ENCODE assay signal across 1 cellular context in the genomic region with DNA sequence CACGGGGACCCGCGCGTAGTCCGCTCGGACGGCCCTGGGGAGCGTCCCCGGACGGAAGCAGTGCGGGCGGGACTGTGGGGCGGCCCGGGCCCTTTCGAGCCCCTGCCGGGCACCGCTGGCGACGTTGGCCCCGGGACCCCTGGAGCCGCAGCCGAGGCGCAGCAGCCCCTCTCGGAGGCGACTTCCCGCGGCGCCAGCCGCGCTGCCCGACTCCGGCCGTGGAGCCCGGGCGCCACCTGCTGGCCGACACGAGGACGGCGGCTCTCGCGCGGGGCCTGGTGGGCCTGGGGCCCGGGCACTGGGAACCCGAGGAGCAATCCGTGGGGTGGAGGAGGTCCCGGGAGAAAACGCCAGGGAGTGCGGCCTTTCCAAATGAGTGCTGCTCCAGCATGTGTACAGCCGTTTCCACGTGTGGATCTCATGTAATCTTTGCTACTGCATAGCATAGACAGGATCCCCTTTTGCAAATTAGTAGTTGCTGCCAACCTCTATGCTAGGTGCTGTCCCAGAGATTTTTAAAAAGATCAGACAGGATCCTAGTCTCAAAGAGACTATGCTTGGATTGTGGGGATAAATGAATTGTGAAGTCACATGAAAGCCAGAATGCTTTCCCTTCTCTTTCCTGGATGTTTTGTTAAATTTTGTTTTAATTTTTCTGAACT.
TF ChIP-seq lines count a peak whose summit lies in the region.

No MANE protein-coding gene starts in this region.

TF ChIP-seq in HepG2, 621 proteins besides CTCF, POLR2A, EP300 and RAD21 (continued from another document and continues in another):
- no peak for TF ChIP-seq ZNF432 (CRISPR knock-in tag; IDR thresholded peaks at IDR 0.05; ENCODE audit: borderline replicate concordance)
- TF ChIP-seq, protein P1, sequence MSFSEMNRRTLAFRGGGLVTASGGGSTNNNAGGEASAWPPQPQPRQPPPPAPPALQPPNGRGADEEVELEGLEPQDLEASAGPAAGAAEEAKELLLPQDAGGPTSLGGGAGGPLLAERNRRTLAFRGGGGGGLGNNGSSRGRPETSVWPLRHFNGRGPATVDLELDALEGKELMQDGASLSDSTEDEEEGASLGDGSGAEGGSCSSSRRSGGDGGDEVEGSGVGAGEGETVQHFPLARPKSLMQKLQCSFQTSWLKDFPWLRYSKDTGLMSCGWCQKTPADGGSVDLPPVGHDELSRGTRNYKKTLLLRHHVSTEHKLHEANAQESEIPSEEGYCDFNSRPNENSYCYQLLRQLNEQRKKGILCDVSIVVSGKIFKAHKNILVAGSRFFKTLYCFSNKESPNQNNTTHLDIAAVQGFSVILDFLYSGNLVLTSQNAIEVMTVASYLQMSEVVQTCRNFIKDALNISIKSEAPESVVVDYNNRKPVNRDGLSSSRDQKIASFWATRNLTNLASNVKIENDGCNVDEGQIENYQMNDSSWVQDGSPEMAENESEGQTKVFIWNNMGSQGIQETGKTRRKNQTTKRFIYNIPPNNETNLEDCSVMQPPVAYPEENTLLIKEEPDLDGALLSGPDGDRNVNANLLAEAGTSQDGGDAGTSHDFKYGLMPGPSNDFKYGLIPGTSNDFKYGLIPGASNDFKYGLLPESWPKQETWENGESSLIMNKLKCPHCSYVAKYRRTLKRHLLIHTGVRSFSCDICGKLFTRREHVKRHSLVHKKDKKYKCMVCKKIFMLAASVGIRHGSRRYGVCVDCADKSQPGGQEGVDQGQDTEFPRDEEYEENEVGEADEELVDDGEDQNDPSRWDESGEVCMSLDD (CRISPR knock-in tag; IDR thresholded peaks at IDR 0.05; ENCODE audit: borderline replicate concordance) = no peak
- TF ChIP-seq, protein P2, sequence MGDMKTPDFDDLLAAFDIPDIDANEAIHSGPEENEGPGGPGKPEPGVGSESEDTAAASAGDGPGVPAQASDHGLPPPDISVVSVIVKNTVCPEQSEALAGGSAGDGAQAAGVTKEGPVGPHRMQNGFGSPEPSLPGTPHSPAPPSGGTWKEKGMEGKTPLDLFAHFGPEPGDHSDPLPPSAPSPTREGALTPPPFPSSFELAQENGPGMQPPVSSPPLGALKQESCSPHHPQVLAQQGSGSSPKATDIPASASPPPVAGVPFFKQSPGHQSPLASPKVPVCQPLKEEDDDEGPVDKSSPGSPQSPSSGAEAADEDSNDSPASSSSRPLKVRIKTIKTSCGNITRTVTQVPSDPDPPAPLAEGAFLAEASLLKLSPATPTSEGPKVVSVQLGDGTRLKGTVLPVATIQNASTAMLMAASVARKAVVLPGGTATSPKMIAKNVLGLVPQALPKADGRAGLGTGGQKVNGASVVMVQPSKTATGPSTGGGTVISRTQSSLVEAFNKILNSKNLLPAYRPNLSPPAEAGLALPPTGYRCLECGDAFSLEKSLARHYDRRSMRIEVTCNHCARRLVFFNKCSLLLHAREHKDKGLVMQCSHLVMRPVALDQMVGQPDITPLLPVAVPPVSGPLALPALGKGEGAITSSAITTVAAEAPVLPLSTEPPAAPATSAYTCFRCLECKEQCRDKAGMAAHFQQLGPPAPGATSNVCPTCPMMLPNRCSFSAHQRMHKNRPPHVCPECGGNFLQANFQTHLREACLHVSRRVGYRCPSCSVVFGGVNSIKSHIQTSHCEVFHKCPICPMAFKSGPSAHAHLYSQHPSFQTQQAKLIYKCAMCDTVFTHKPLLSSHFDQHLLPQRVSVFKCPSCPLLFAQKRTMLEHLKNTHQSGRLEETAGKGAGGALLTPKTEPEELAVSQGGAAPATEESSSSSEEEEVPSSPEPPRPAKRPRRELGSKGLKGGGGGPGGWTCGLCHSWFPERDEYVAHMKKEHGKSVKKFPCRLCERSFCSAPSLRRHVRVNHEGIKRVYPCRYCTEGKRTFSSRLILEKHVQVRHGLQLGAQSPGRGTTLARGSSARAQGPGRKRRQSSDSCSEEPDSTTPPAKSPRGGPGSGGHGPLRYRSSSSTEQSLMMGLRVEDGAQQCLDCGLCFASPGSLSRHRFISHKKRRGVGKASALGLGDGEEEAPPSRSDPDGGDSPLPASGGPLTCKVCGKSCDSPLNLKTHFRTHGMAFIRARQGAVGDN (CRISPR knock-in tag; IDR thresholded peaks at IDR 0.05) = no peak; the same call in 1 of the 2 replicates
- no peak for TF ChIP-seq ELF1 (CRISPR knock-in tag; IDR thresholded peaks at IDR 0.05)
- TF ChIP-seq, protein P3, sequence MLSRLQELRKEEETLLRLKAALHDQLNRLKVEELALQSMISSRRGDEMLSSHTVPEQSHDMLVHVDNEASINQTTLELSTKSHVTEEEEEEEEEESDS (CRISPR knock-in tag; IDR thresholded peaks at IDR 0.05; ENCODE audit: borderline replicate concordance) = no peak
- peak; percentile 90 for TF ChIP-seq XRCC5 (optimal IDR thresholded peaks at IDR 0.05; ENCODE audit: low read length)
- TF ChIP-seq HDAC1 (CRISPR knock-in tag; IDR thresholded peaks at IDR 0.05) = no peak
- peak in 1 of 2 experiments; percentile 48; a peak in 1 of 4 replicates for TF ChIP-seq KLF16 (CRISPR knock-in tag; IDR thresholded peaks at IDR 0.05)
- no peak for TF ChIP-seq ZNF496 (CRISPR knock-in tag; IDR thresholded peaks at IDR 0.05; ENCODE audit: insufficient replicate concordance)
- TF ChIP-seq ZNF879 (CRISPR knock-in tag; IDR thresholded peaks at IDR 0.05) = no peak
- no peak for TF ChIP-seq ZNF331 (CRISPR knock-in tag; IDR thresholded peaks at IDR 0.05)
- TF ChIP-seq HMG20A (CRISPR knock-in tag; IDR thresholded peaks at IDR 0.05; ENCODE audit: borderline replicate concordance) = no peak
- no peak for TF ChIP-seq SCMH1 (CRISPR knock-in tag; IDR thresholded peaks at IDR 0.05; ENCODE audit: borderline replicate concordance)
- TF ChIP-seq, protein P4, sequence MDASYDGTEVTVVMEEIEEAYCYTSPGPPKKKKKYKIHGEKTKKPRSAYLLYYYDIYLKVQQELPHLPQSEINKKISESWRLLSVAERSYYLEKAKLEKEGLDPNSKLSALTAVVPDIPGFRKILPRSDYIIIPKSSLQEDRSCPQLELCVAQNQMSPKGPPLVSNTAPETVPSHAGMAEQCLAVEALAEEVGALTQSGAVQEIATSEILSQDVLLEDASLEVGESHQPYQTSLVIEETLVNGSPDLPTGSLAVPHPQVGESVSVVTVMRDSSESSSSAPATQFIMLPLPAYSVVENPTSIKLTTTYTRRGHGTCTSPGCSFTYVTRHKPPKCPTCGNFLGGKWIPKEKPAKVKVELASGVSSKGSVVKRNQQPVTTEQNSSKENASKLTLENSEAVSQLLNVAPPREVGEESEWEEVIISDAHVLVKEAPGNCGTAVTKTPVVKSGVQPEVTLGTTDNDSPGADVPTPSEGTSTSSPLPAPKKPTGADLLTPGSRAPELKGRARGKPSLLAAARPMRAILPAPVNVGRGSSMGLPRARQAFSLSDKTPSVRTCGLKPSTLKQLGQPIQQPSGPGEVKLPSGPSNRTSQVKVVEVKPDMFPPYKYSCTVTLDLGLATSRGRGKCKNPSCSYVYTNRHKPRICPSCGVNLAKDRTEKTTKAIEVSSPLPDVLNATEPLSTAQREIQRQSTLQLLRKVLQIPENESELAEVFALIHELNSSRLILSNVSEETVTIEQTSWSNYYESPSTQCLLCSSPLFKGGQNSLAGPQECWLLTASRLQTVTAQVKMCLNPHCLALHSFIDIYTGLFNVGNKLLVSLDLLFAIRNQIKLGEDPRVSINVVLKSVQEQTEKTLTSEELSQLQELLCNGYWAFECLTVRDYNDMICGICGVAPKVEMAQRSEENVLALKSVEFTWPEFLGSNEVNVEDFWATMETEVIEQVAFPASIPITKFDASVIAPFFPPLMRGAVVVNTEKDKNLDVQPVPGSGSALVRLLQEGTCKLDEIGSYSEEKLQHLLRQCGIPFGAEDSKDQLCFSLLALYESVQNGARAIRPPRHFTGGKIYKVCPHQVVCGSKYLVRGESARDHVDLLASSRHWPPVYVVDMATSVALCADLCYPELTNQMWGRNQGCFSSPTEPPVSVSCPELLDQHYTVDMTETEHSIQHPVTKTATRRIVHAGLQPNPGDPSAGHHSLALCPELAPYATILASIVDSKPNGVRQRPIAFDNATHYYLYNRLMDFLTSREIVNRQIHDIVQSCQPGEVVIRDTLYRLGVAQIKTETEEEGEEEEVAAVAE (CRISPR knock-in tag; IDR thresholded peaks at IDR 0.05; ENCODE audit: borderline replicate concordance) = no peak
- TF ChIP-seq ZNF256 (CRISPR knock-in tag; conservative IDR thresholded peaks at IDR 0.05) = no peak
- TF ChIP-seq SP2 (CRISPR knock-in tag; IDR thresholded peaks at IDR 0.05) = no peak
- TF ChIP-seq RFXAP (CRISPR knock-in tag; IDR thresholded peaks at IDR 0.05; ENCODE audit: borderline replicate concordance) = no peak; the same call in 1 of the 2 replicates
- no peak for TF ChIP-seq ZNF44 (CRISPR knock-in tag; IDR thresholded peaks at IDR 0.05)
- TF ChIP-seq TGIF2 (CRISPR knock-in tag; IDR thresholded peaks at IDR 0.05) = no peak
- TF ChIP-seq ISX (CRISPR knock-in tag; conservative IDR thresholded peaks at IDR 0.05) = no peak
- no peak for TF ChIP-seq NFYB (CRISPR knock-in tag; IDR thresholded peaks at IDR 0.05)
- TF ChIP-seq, protein P5, sequence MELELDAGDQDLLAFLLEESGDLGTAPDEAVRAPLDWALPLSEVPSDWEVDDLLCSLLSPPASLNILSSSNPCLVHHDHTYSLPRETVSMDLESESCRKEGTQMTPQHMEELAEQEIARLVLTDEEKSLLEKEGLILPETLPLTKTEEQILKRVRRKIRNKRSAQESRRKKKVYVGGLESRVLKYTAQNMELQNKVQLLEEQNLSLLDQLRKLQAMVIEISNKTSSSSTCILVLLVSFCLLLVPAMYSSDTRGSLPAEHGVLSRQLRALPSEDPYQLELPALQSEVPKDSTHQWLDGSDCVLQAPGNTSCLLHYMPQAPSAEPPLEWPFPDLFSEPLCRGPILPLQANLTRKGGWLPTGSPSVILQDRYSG (CRISPR knock-in tag; IDR thresholded peaks at IDR 0.05) = no peak
- no peak for TF ChIP-seq ATF7-NPFF (CRISPR knock-in tag; IDR thresholded peaks at IDR 0.05; ENCODE audit: low read depth)
- TF ChIP-seq TEAD3 (CRISPR knock-in tag; optimal IDR thresholded peaks at IDR 0.05; ENCODE audit: borderline replicate concordance) = no peak
- TF ChIP-seq, protein P6, sequence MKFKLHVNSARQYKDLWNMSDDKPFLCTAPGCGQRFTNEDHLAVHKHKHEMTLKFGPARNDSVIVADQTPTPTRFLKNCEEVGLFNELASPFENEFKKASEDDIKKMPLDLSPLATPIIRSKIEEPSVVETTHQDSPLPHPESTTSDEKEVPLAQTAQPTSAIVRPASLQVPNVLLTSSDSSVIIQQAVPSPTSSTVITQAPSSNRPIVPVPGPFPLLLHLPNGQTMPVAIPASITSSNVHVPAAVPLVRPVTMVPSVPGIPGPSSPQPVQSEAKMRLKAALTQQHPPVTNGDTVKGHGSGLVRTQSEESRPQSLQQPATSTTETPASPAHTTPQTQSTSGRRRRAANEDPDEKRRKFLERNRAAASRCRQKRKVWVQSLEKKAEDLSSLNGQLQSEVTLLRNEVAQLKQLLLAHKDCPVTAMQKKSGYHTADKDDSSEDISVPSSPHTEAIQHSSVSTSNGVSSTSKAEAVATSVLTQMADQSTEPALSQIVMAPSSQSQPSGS (CRISPR knock-in tag; IDR thresholded peaks at IDR 0.05) = 0 out of 2 replicates have a peak, but pooled peaks have one; percentile 19
- TF ChIP-seq YY1 (IDR thresholded peaks at IDR 0.05; ENCODE audit: insufficient read depth, insufficient replicate concordance, low read depth, low read length) = peak; percentile 79
- TF ChIP-seq SRSF4 (IDR thresholded peaks at IDR 0.05; ENCODE audit: low read depth, low read length, poor library complexity, severe bottlenecking) = no peak
- TF ChIP-seq, protein P7, sequence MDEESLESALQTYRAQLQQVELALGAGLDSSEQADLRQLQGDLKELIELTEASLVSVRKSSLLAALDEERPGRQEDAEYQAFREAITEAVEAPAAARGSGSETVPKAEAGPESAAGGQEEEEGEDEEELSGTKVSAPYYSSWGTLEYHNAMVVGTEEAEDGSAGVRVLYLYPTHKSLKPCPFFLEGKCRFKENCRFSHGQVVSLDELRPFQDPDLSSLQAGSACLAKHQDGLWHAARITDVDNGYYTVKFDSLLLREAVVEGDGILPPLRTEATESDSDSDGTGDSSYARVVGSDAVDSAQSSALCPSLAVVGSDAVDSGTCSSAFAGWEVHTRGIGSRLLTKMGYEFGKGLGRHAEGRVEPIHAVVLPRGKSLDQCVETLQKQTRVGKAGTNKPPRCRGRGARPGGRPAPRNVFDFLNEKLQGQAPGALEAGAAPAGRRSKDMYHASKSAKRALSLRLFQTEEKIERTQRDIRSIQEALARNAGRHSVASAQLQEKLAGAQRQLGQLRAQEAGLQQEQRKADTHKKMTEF (CRISPR knock-in tag; IDR thresholded peaks at IDR 0.05) = no peak
- TF ChIP-seq MAZ (IDR thresholded peaks at IDR 0.05; ENCODE audit: borderline replicate concordance, low read depth, low read length) = no peak
- TF ChIP-seq MAZ (CRISPR knock-in tag; IDR thresholded peaks at IDR 0.05; ENCODE audit: low read depth) = peak; percentile 81
- TF ChIP-seq ZNF33A (CRISPR knock-in tag; IDR thresholded peaks at IDR 0.05; ENCODE audit: borderline replicate concordance) = no peak
- TF ChIP-seq ZNF317 (CRISPR knock-in tag; IDR thresholded peaks at IDR 0.05) = 0 out of 2 replicates have a peak, but pooled peaks have one; percentile 57
- TF ChIP-seq ZNF616 (CRISPR knock-in tag; IDR thresholded peaks at IDR 0.05; ENCODE audit: low read depth) = no peak
- no peak for TF ChIP-seq ZNF678 (CRISPR knock-in tag; IDR thresholded peaks at IDR 0.05)
- no peak; the same call in 1 of the 2 replicates for TF ChIP-seq SMAD1 (CRISPR knock-in tag; IDR thresholded peaks at IDR 0.05; ENCODE audit: borderline replicate concordance, low read depth)
- TF ChIP-seq ZNF788 (CRISPR knock-in tag; IDR thresholded peaks at IDR 0.05; ENCODE audit: borderline replicate concordance) = peak; percentile 64
- TF ChIP-seq, protein P8, sequence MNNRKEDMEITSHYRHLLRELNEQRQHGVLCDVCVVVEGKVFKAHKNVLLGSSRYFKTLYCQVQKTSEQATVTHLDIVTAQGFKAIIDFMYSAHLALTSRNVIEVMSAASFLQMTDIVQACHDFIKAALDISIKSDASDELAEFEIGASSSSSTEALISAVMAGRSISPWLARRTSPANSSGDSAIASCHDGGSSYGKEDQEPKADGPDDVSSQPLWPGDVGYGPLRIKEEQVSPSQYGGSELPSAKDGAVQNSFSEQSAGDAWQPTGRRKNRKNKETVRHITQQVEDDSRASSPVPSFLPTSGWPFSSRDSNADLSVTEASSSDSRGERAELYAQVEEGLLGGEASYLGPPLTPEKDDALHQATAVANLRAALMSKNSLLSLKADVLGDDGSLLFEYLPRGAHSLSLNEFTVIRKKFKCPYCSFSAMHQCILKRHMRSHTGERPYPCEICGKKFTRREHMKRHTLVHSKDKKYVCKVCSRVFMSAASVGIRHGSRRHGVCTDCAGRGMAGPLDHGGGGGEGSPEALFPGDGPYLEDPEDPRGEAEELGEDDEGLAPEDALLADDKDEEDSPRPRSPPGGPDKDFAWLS (CRISPR knock-in tag; IDR thresholded peaks at IDR 0.05; ENCODE audit: borderline replicate concordance) = no peak
- TF ChIP-seq ZNF383 (CRISPR knock-in tag; IDR thresholded peaks at IDR 0.05; ENCODE audit: borderline replicate concordance) = no peak
- TF ChIP-seq PCBP1 (IDR thresholded peaks at IDR 0.05; ENCODE audit: borderline replicate concordance, low read depth, low read length) = no peak
- TF ChIP-seq ZNF337 (CRISPR knock-in tag; IDR thresholded peaks at IDR 0.05; ENCODE audit: borderline replicate concordance, low read depth) = no peak; the same call in 1 of the 2 replicates
- 0 out of 2 replicates have a peak, but pooled peaks have one; percentile 15 for TF ChIP-seq ZNF138 (CRISPR knock-in tag; IDR thresholded peaks at IDR 0.05; ENCODE audit: low read depth)
- peak; percentile 5 for TF ChIP-seq ASH2L (IDR thresholded peaks at IDR 0.05; ENCODE audit: insufficient read length, low read depth, low read length)
- TF ChIP-seq KLF15 (CRISPR knock-in tag; IDR thresholded peaks at IDR 0.05; ENCODE audit: borderline replicate concordance) = no peak
- no peak for TF ChIP-seq ATF7 (IDR thresholded peaks at IDR 0.05)
- no peak for TF ChIP-seq ATF7 (CRISPR knock-in tag; IDR thresholded peaks at IDR 0.05)
- TF ChIP-seq KDM5B (CRISPR knock-in tag; IDR thresholded peaks at IDR 0.05; ENCODE audit: borderline replicate concordance) = peak; percentile 46
- no peak for TF ChIP-seq CENPX (CRISPR knock-in tag; IDR thresholded peaks at IDR 0.05)
- peak; percentile 91 for TF ChIP-seq GTF3A (CRISPR knock-in tag; conservative IDR thresholded peaks at IDR 0.05)
